ENCODE assay signal across 8 cellular contexts in genomic region chr11:90222152-90222458, GRCh38. TPM values are rescaled to one million over a fixed set of nuclear protein-coding genes. Genes with fewer than 3 reads are reported as not detected.
DNase-seq lines count a peak whose midpoint lies in the region; ATAC-seq and TF ChIP-seq lines count a peak whose summit lies in the region.

No MANE protein-coding gene starts in this region.

- DNase-seq in HFF-Myc (ENCODE audit: extremely low read depth, low read depth) (no peak), kidney tubule cell (ENCODE audit: low spot score) (peak; percentile 32), activated gamma-delta T cell treated with Interleukin-2 at 50 U/mL for 16 hours (no peak)
- DNase-seq in activated naive CD8-positive, alpha-beta T cell treated with anti-CD3 and anti-CD28 coated beads for 36 hours, result no peak
- no peak for DNase-seq in activated CD4-positive, alpha-beta T cell treated with anti-CD3 and anti-CD28 coated beads for 4 hours

- H3K4me1 Mint-ChIP-seq in activated naive CD8-positive, alpha-beta T cell treated with anti-CD3 and anti-CD28 coated beads for 36 hours, result peaks cover 33% of the 10 kb centered on the region

- peak overlapping the region; percentile 98 for H3K4me3 Mint-ChIP-seq in activated naive CD8-positive, alpha-beta T cell treated with anti-CD3 and anti-CD28 coated beads for 36 hours

- TF ChIP-seq CTCF in C4-2B (conservative IDR thresholded peaks at IDR 0.05), result no peak
- no peak for TF ChIP-seq CTCF in HFF-Myc (IDR thresholded peaks at IDR 0.05; ENCODE audit: low read depth, low read length, missing control alignments)

- H3K4me3 ChIP-seq in HFF-Myc (replicated peaks; ENCODE audit: low read depth, low read length), result peak overlapping the region; percentile 76

- ATAC-seq in GM18861 (IDR thresholded peaks at IDR 0.05; ENCODE audit: unreplicated experiment), result no peak

- H3K27ac ChIP-seq in C4-2B (peak overlapping the region; percentile 95), temporal lobe (ENCODE audit: low read depth, low read length) (peak overlapping the region; percentile 90)

- H3K27ac Mint-ChIP-seq in activated naive CD8-positive, alpha-beta T cell treated with anti-CD3 and anti-CD28 coated beads for 36 hours, result peak overlapping the region; percentile 95

- H3K9me3 Mint-ChIP-seq in activated naive CD8-positive, alpha-beta T cell treated with anti-CD3 and anti-CD28 coated beads for 36 hours, result peaks cover 5% of the 10 kb centered on the region

- H3K36me3 Mint-ChIP-seq in activated naive CD8-positive, alpha-beta T cell treated with anti-CD3 and anti-CD28 coated beads for 36 hours, result peaks cover 34% of the 10 kb centered on the region

- no peaks in the 10 kb centered on the region for H3K27me3 Mint-ChIP-seq in activated naive CD8-positive, alpha-beta T cell treated with anti-CD3 and anti-CD28 coated beads for 36 hours

RNA-seq across cellular contexts. Expression of gene CHORDC1, which starts 0.7 kb away (rescaled TPM):
- 10 to 100 TPM; 86.3 to 90.1 TPM for total RNA-seq in activated naive CD8-positive, alpha-beta T cell treated with anti-CD3 and anti-CD28 coated beads for 36 hours
- total RNA-seq in temporal lobe, result 43.5 TPM
